In genomic region chr15:60392601-60392985, GRCh38 we compare ENCODE assay signal across 8 cellular contexts. TPM values are rescaled to one million over a fixed set of nuclear protein-coding genes. Genes with fewer than 3 reads are reported as not detected.
A peak's percentile ranks its signal among the peaks of the same experiment; 100 is the strongest.
DNase-seq lines count a peak whose midpoint lies in the region; ATAC-seq, FAIRE-seq and TF ChIP-seq lines count a peak whose summit lies in the region.

No MANE protein-coding gene starts in this region.

- H3K36me3 ChIP-seq in HUES64 (ENCODE audit: insufficient read depth, low read length) (peaks cover 28% of the 10 kb centered on the region), GM12878 (ENCODE audit: control insufficient read depth in 2 of 2, insufficient read depth in 2 of 2, low read length in 1 of 2) (peaks cover 0 to 7% of the 10 kb centered on the region in 2 experiments; a peak in 1 of 4 replicates), liver (ENCODE audit: control insufficient read depth in 4 of 4, insufficient read depth in 3 of 4, low read depth in 1 of 4, low read length in 3 of 4) (no peaks in the 10 kb centered on the region), aorta (ENCODE audit: control insufficient read depth in 1 of 2, insufficient read depth in 2 of 2, low read length in 1 of 2) (peaks cover 0 to 2% of the 10 kb centered on the region in 2 donors)

- 67% methylated on average over 3 of the region's 3 CpGs for WGBS in HUES64
- 22% methylated on average over 3 of the region's 3 CpGs for WGBS in GM12878 (ENCODE audit: insufficient coverage, insufficient replicate concordance, low lambda C conversion rate, missing lambda C conversion rate)
- WGBS in liver = 10% methylated on average over 3 of the region's 3 CpGs
- 1 to 2% methylated on average over 3 of the region's 3 CpGs for WGBS in aorta, 2 donors

- no TSS peak for BruUV-seq in GM12878 (replicated peaks; lab: Mats Ljungman, UMichigan)

- POLR2A ChIA-PET in GM12878 (lab: Charles Lee) = interaction anchor here (1.2 kb wide), 1 partner anchor 8 kb away, joined by 3 read pairs; no protein-coding TSS in a partner anchor

- H3K9me3 ChIP-seq in HUES64 (ENCODE audit: insufficient read depth, low read depth, low read length) = no peaks in the 10 kb centered on the region
- H3K9me3 ChIP-seq in GM12878 (replicated peaks; ENCODE audit: control insufficient read depth, insufficient read depth, low read length) = no peaks in the 10 kb centered on the region
- no peaks in the 10 kb centered on the region for H3K9me3 ChIP-seq in liver (ENCODE audit: control insufficient read depth in 4 of 4, low read length in 3 of 4)
- no peaks in the 10 kb centered on the region for H3K9me3 ChIP-seq in aorta (ENCODE audit: control insufficient read depth, low read length)

- intact Hi-C loops in GM12878 (cut with micrococcal nuclease; ENCODE audit: unreplicated experiment) = loop anchor here (10.0 kb wide), 1 partner anchor 192 kb away; no protein-coding TSS in a partner anchor
- intact Hi-C loops in aorta (cut with DNase I) = no loop called here

- H3K27ac ChIP-seq in HUES64 (ENCODE audit: low read depth, low read length) (peak overlapping the region; percentile 2; the same call in 1 of the 2 replicates), GM12878 (ENCODE audit: control insufficient read depth, insufficient read depth) (no peak overlapping the region), liver (ENCODE audit: low read depth in 1 of 2, low read length in 2 of 2) (peak overlapping the region; percentile 89 to 92), aorta (ENCODE audit: low read depth in 1 of 2, low read length in 2 of 2) (peak overlapping the region; percentile 80 to 93)

- peaks cover 50% of the 10 kb centered on the region for H3K79me2 ChIP-seq in GM12878 (ENCODE audit: control insufficient read depth, insufficient read depth, low read length)

- DNase-seq in AG10803 (ENCODE audit: low read depth) (peak; percentile 90), GM12878 (ENCODE audit: low read depth, low spot score) (no peak), aorta (no peak), NOMO-1 (lab: John Stamatoyannopoulos, UW; ENCODE audit: unreplicated experiment in 2 of 2) (no peak), SKM-1 treated with dmso at 0.1 percent for 144 hours (lab: John Stamatoyannopoulos, UW; ENCODE audit: unreplicated experiment) (no peak)

- RAD21 ChIA-PET in GM12878 (lab: Charles Lee; ENCODE audit: unreplicated experiment) = interaction anchor here (0.6 kb wide), 1 partner anchor 1441 kb away, joined by 3 read pairs; no protein-coding TSS in a partner anchor

- H4K20me1 ChIP-seq in GM12878 (ENCODE audit: control insufficient read depth, insufficient read depth) = no peaks in the 10 kb centered on the region

- CTCF ChIA-PET in GM12878 (lab: Yijun Ruan, JAX) = no interaction called here

- TF ChIP-seq CTCF in AG10803 (conservative IDR thresholded peaks at IDR 0.05; ENCODE audit: low read length) = no peak
- no peak for TF ChIP-seq CTCF in GM12878 (IDR thresholded peaks at IDR 0.05 in 2 of 3, conservative IDR thresholded peaks at IDR 0.05 in 1 of 3; ENCODE audit: control insufficient read depth in 2 of 3, extremely low read depth in 1 of 3, insufficient read depth in 1 of 3, low read depth in 3 of 3, low read length in 3 of 3)
- no peak for TF ChIP-seq CTCF in liver (IDR thresholded peaks at IDR 0.05; ENCODE audit: low read depth, low read length, missing input control)

- TF ChIP-seq RAD21 in GM12878 (IDR thresholded peaks at IDR 0.05; ENCODE audit: insufficient read depth, low read depth, low read length) (no peak), liver (IDR thresholded peaks at IDR 0.05) (no peak)

- SMC1A ChIA-PET in GM12878 (lab: Charles Lee; ENCODE audit: uncharacterized antibody, unreplicated experiment) = interaction anchor here (0.6 kb wide), 1 partner anchor 73 kb away, joined by 4 read pairs; no protein-coding TSS in a partner anchor

- H3K4me1 ChIP-seq in HUES64 (ENCODE audit: insufficient read depth, low read length) (peaks cover 68% of the 10 kb centered on the region), GM12878 (ENCODE audit: control insufficient read depth, insufficient read depth, low read length) (peaks cover 10% of the 10 kb centered on the region), liver (ENCODE audit: control insufficient read depth in 4 of 4, insufficient read depth in 4 of 4, low read length in 3 of 4) (peaks cover 27 to 68% (median 48%) of the 10 kb centered on the region in 4 donors), aorta (ENCODE audit: control insufficient read depth in 1 of 2, insufficient read depth in 2 of 2, low read length in 2 of 2) (peaks cover 2 to 16% of the 10 kb centered on the region in 2 donors)

- TF ChIP-seq EP300 in GM12878 (IDR thresholded peaks at IDR 0.05; ENCODE audit: borderline replicate concordance in 1 of 2, control insufficient read depth in 1 of 2, low read depth in 2 of 2, low read length in 2 of 2) = no peak

- H3K4me3 ChIP-seq in AG10803 (ENCODE audit: low read length) (peak overlapping the region; percentile 53), HUES64 (ENCODE audit: low read length) (no peak overlapping the region), GM12878 (no peak overlapping the region), liver (ENCODE audit: low read depth in 1 of 3, low read length in 3 of 3) (no peak overlapping the region), aorta (ENCODE audit: low read length in 2 of 2) (no peak overlapping the region)

- H3K27me3 ChIP-seq in HUES64 (ENCODE audit: insufficient read depth, low read length) (no peaks in the 10 kb centered on the region), GM12878 (replicated peaks in 1 of 2; ENCODE audit: control insufficient read depth in 2 of 2, insufficient read depth in 2 of 2, low read length in 1 of 2) (no peaks in the 10 kb centered on the region), liver (ENCODE audit: control insufficient read depth in 4 of 4, insufficient read depth in 4 of 4, low read length in 3 of 4) (no peaks in the 10 kb centered on the region), aorta (ENCODE audit: control insufficient read depth in 1 of 2, insufficient read depth in 2 of 2, low read length in 1 of 2) (no peaks in the 10 kb centered on the region)

- no peak overlapping the region for H2AFZ ChIP-seq in GM12878 (ENCODE audit: control insufficient read depth, low read depth, low read length)

- in situ Hi-C loops in GM12878 (cut with MboI) = no loop called here

- peak; percentile 19 for ATAC-seq in GM12878
- ATAC-seq in aorta (ENCODE audit: low FRiP score) = no peak
- no peak for ATAC-seq in GM21381 (IDR thresholded peaks at IDR 0.05; ENCODE audit: unreplicated experiment)

- no peak overlapping the region for H3K4me2 ChIP-seq in GM12878 (ENCODE audit: control insufficient read depth, insufficient read depth)

- no peak for FAIRE-seq in GM12878 (lab: Jason Lieb, UNC)

- no peak for TF ChIP-seq POLR2A in GM12878 (IDR thresholded peaks at IDR 0.05; ENCODE audit: low read depth, low read length)

- H3K9ac ChIP-seq in HUES64 (ENCODE audit: low read depth, low read length) (peak overlapping the region; percentile 42; the same call in 1 of the 2 replicates), GM12878 (ENCODE audit: control insufficient read depth, insufficient read depth, low read length) (no peak overlapping the region), liver (ENCODE audit: low read depth in 1 of 2, low read length in 2 of 2) (peak overlapping the region in 1 of 2 donors; percentile 52)

TF ChIP-seq in GM12878, 131 proteins besides CTCF, POLR2A, EP300 and RAD21 (continues in another document):
- TF ChIP-seq CHD4 (IDR thresholded peaks at IDR 0.05) = no peak
- no peak for TF ChIP-seq DPF2 (IDR thresholded peaks at IDR 0.05)
- no peak for TF ChIP-seq TBL1XR1 (IDR thresholded peaks at IDR 0.05; ENCODE audit: low read depth, low read length)
- peak; percentile 50 for TF ChIP-seq JUNB (IDR thresholded peaks at IDR 0.05)
- no peak for TF ChIP-seq KLF5 (IDR thresholded peaks at IDR 0.05; ENCODE audit: partially characterized antibody)
- TF ChIP-seq EGR1 (IDR thresholded peaks at IDR 0.05; ENCODE audit: borderline replicate concordance in 1 of 2, low read depth in 2 of 2, low read length in 2 of 2) = no peak
- peak; percentile 66 for TF ChIP-seq RUNX3 (IDR thresholded peaks at IDR 0.05; ENCODE audit: low read length)
- TF ChIP-seq IKZF1 (conservative IDR thresholded peaks at IDR 0.05) = no peak
- TF ChIP-seq ZNF207 (IDR thresholded peaks at IDR 0.05; ENCODE audit: borderline replicate concordance) = no peak

RNA-seq across cellular contexts. Expression of gene ANXA2, which starts 5.2 kb away (rescaled TPM):
- 148 TPM for polyA plus RNA-seq in HUES64 (2013, experiment 1 of 2)
- 136 TPM for polyA plus RNA-seq in HUES64 (2013, experiment 2 of 2)
- total RNA-seq in GM12878 (2013; cell fraction: nucleolus; rRNA removed) = 89.8 and 93.3 TPM in 2 replicates
- total RNA-seq in GM12878 (2014; rRNA removed) (212 and 231 TPM in 2 replicates), GM12878 (2014; rRNA removed; fragmentation: Illumina TruSeq; extraction: Trizol) (221 and 227 TPM in 2 replicates), GM12878 (2021) (169 and 170 TPM in 2 replicates), liver (100 to 1,000 TPM in 1 of 2 donors, 10 to 100 TPM in 1; 88.4 to 138 TPM), aorta (100 to 1,000 TPM; 699 to 767 TPM)
- polyA plus RNA-seq in GM12878 (2011; ENCODE audit: low read depth) = 71.2 TPM
- polyA plus RNA-seq in GM12878 (2011; rRNA removed) (133 and 135 TPM in 2 replicates), GM12878 (2014; fragmentation: Illumina TruSeq; extraction: Trizol) (324 and 357 TPM in 2 replicates), GM12878 (2014; fragmentation: Nextera tagmentation; extraction: Ambion mirVana) (100 to 1,000 TPM; 507 to 540 TPM), GM12878 (2014; rRNA removed) (226 and 248 TPM in 2 replicates), GM12878 (2016; fragmentation: Nextera tagmentation; extraction: Ambion mirVana) (100 to 1,000 TPM; 314 to 343 TPM), liver (100 to 1,000 TPM in 1 of 2 donors, 10 to 100 TPM in 1; 62.7 to 125 TPM), aorta (1,000 to 10,000 TPM in 1 of 2 donors, 100 to 1,000 TPM in 1; 827 to 1,029 TPM)
- polyA plus RNA-seq in GM12878 (2011; cell fraction: cytosol; rRNA removed) = 138 and 142 TPM in 2 replicates
- polyA plus RNA-seq in GM12878 (2011; cell fraction: nucleus; rRNA removed) = 90.4 and 108 TPM in 2 replicates
- 72.1 and 77.2 TPM in 2 replicates for polyA plus RNA-seq in GM12878 (2012)
- 111 and 127 TPM in 2 replicates for polyA minus RNA-seq in GM12878 (2011; rRNA and poly(A)+ RNA removed)
- polyA minus RNA-seq in GM12878 (2011; cell fraction: cytosol; rRNA and poly(A)+ RNA removed) = 33.4 and 39.4 TPM in 2 replicates
- polyA minus RNA-seq in GM12878 (2011; cell fraction: nucleus; rRNA and poly(A)+ RNA removed) = 30.0 and 49.5 TPM in 2 replicates
